In genomic region chr12:85448548-85449139, GRCh38 we compare ENCODE assay signal across 8 cellular contexts.
DNase-seq lines count a peak whose midpoint lies in the region; FAIRE-seq and TF ChIP-seq lines count a peak whose summit lies in the region.

No MANE protein-coding gene starts in this region.

- 38 to 46% (median 40%) methylated on average over 4 of the region's 4 CpGs for WGBS in stomach, 5 donors

- intact Hi-C loops in stomach (cut with DNase I; ENCODE audit: low total_unique reads) = no loop called here

- H3K27me3 ChIP-seq in stomach = peaks cover 0 to 26% (median 7%) of the 10 kb centered on the region in 3 donors

- no peak for TF ChIP-seq POLR2A in stomach (IDR thresholded peaks at IDR 0.05)
- TF ChIP-seq POLR2A in GM12892 (IDR thresholded peaks at IDR 0.05; ENCODE audit: low read depth, low read length) = no peak

- no peak overlapping the region for H3K27ac ChIP-seq in stomach

- H3K9me3 ChIP-seq in stomach = no peaks in the 10 kb centered on the region

- FAIRE-seq in GM12892 (lab: Jason Lieb, UNC) = no peak

- H3K4me3 ChIP-seq in stomach = no peak overlapping the region

- DNase-seq in NCI-H82 (lab: John Stamatoyannopoulos, UW) = peak; percentile 30
- DNase-seq in NCI-H82 treated with DMSO at 0.1 percent for 48 hours (lab: John Stamatoyannopoulos, UW; ENCODE audit: unreplicated experiment) = no peak
- DNase-seq in NCI-H2029 (lab: John Stamatoyannopoulos, UW) = peak; percentile 3
- DNase-seq in dermis microvascular lymphatic vessel endothelial cell (ENCODE audit: low read depth in 2 of 2) = peak; percentile 9 to 30
- no peak for DNase-seq in stomach
- DNase-seq in cerebellum (ENCODE audit: low spot score) = no peak
- DNase-seq in GM12892 (ENCODE audit: insufficient read length) = no peak
- DNase-seq in stimulated activated CD4-positive, alpha-beta T cell treated with anti-CD3 and anti-CD28 coated beads, Interleukin-4, amount 100 ng/mL, for 4 hours = no peak

- no peaks in the 10 kb centered on the region for H3K36me3 ChIP-seq in stomach

- no peak for TF ChIP-seq EP300 in stomach (IDR thresholded peaks at IDR 0.05)

- no peaks in the 10 kb centered on the region for H3K4me1 ChIP-seq in stomach

- peak in 4 of 7 experiments; percentile 17 to 41 (median 33) for TF ChIP-seq CTCF in stomach (IDR thresholded peaks at IDR 0.05)

Comparison
In these comparisons a context has a peak if more than half of its experiments do, and no peak if none do; other contexts are left out.
1. DNase-seq: peak in NCI-H82 (single experiment), NCI-H2029 (single experiment) and dermis microvascular lymphatic vessel endothelial cell (2 of 2); none in NCI-H82 treated with DMSO at 0.1 percent for 48 hours (single experiment), stomach (single experiment), cerebellum (single experiment), GM12892 (single experiment) and stimulated activated CD4-positive, alpha-beta T cell treated with anti-CD3 and anti-CD28 coated beads, Interleukin-4, amount 100 ng/mL, for 4 hours (0 of 2).